Comparison of ENCODE assay signal across 12 cellular contexts in the genomic region with DNA sequence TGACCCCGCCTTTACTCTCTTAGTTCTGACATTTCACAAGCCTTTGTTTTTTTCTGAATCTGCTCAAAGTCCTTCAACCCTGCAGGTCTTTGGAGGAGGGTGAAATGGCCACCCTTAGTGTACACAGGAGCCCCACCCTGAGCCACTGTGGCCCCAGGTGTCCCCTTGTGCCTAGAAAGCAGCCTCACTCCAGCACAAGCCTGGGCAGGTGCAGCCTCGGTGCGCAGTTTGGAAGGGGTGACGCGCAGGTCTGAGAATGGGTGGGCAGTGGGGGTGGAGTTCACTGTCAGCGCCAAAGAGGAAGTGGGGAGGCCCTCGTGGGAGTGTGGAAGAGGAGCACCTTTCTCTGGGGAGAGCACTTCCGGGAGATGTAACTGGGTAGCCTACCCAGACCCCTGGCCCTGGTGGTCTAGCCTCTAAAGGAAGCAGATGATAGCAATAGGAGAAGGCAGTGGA. TPM values are rescaled to one million over a fixed set of nuclear protein-coding genes. Genes with fewer than 3 reads are reported as not detected.
DNase-seq lines count a peak whose midpoint lies in the region; ATAC-seq and TF ChIP-seq lines count a peak whose summit lies in the region.
"Had no signal": no experiment of that assay in that cellular context is flagged by ENCODE, and none has a peak within 500 bp of the region (broad histone marks: within the 10 kb centered on the region; RNA-seq: fewer than 3 reads in every experiment).

No MANE protein-coding gene starts in this region.

- H3K9me3 Mint-ChIP-seq in activated T-helper 1 cell treated with anti-CD3 and anti-CD28 coated beads, Interleukin-12 subunit alpha, Interleukin-12 subunit beta, Interleukin-2, Interleukin-4 antibody, amounts not matched to agents 30 ng/mL and 10 ng/mL and 1 ng/mL, durations not matched to agents 14 hours and 24 hours and 36 hours, result no peaks in the 10 kb centered on the region
- H3K9me3 Mint-ChIP-seq in nephron progenitor cell, result no peaks in the 10 kb centered on the region
- H3K9me3 Mint-ChIP-seq in GM23338, result peaks cover 2% of the 10 kb centered on the region; the same call in 1 of the 3 replicates

- TF ChIP-seq CTCF in GM13977 (IDR thresholded peaks at IDR 0.05; ENCODE audit: extremely low read depth, insufficient read depth, missing control alignments) (no peak), sigmoid colon (IDR thresholded peaks at IDR 0.05) (no peak), nephron progenitor cell (IDR thresholded peaks at IDR 0.05) (no peak), GM23338 (conservative IDR thresholded peaks at IDR 0.05; ENCODE audit: low read depth in 2 of 2) (no peak)

- H3K27me3 Mint-ChIP-seq in activated T-helper 1 cell treated with anti-CD3 and anti-CD28 coated beads, Interleukin-12 subunit alpha, Interleukin-12 subunit beta, Interleukin-2, Interleukin-4 antibody, amounts not matched to agents 30 ng/mL and 10 ng/mL and 1 ng/mL, durations not matched to agents 14 hours and 24 hours and 36 hours (ENCODE audit: insufficient read depth), result no peaks in the 10 kb centered on the region
- H3K27me3 Mint-ChIP-seq in nephron progenitor cell (ENCODE audit: low read depth, poor library complexity), result peaks cover 8% of the 10 kb centered on the region
- H3K27me3 Mint-ChIP-seq in GM23338 (ENCODE audit: insufficient read depth, low read depth, poor library complexity), result peaks cover 7% of the 10 kb centered on the region

- H3K27me3 ChIP-seq in sigmoid colon (no peaks in the 10 kb centered on the region), GM23338 (ENCODE audit: insufficient read depth) (no peaks in the 10 kb centered on the region)
- H3K27me3 ChIP-seq: esophagus muscularis mucosa, tibial artery had no signal

- TF ChIP-seq POLR2A in sigmoid colon (IDR thresholded peaks at IDR 0.05), result no peak

- intact Hi-C loops in activated T-helper 1 cell treated with anti-CD3 and anti-CD28 coated beads, Interleukin-12 subunit alpha, Interleukin-12 subunit beta, Interleukin-2, Interleukin-4 antibody, amounts not matched to agents 30 ng/mL and 10 ng/mL and 1 ng/mL, durations not matched to agents 14 hours and 24 hours and 36 hours (cut with micrococcal nuclease), result no loop called here
- intact Hi-C loops in sigmoid colon (cut with DNase I), result loop anchor here (5.0 kb wide), 1 partner anchor 87 kb away; no protein-coding TSS in a partner anchor

- no peaks in the 10 kb centered on the region for H3K9me3 ChIP-seq in sigmoid colon
- H3K9me3 ChIP-seq: esophagus muscularis mucosa, tibial artery had no signal

- no peaks in the 10 kb centered on the region for H3K36me3 ChIP-seq in sigmoid colon
- H3K36me3 ChIP-seq in GM23338 (ENCODE audit: insufficient read depth), result no peaks in the 10 kb centered on the region; the same call in 1 of the 2 replicates
- H3K36me3 ChIP-seq: esophagus muscularis mucosa, tibial artery had no signal

- no peaks in the 10 kb centered on the region for H3K79me2 ChIP-seq in GM23338 (replicated peaks; ENCODE audit: insufficient read depth)

- in situ Hi-C loops in GM13977 (cut with MboI; ENCODE audit: low pct_unique_long_range_greater_than_20kb, low sequenced_read_pairs, unreplicated experiment), result no loop called here

- peaks cover 6% of the 10 kb centered on the region for H3K4me1 Mint-ChIP-seq in activated T-helper 1 cell treated with anti-CD3 and anti-CD28 coated beads, Interleukin-12 subunit alpha, Interleukin-12 subunit beta, Interleukin-2, Interleukin-4 antibody, amounts not matched to agents 30 ng/mL and 10 ng/mL and 1 ng/mL, durations not matched to agents 14 hours and 24 hours and 36 hours (ENCODE audit: low read depth)
- H3K4me1 Mint-ChIP-seq in nephron progenitor cell (peaks cover 85% of the 10 kb centered on the region), GM23338 (peaks cover 53% of the 10 kb centered on the region)

- ATAC-seq in HG03432 (IDR thresholded peaks at IDR 0.05; ENCODE audit: unreplicated experiment), result peak; percentile 73
- no peak for ATAC-seq in HG03342 (IDR thresholded peaks at IDR 0.05; ENCODE audit: unreplicated experiment)
- ATAC-seq in GM23338, result no peak

- no peak for TF ChIP-seq EP300 in sigmoid colon (IDR thresholded peaks at IDR 0.05)

- H3K27ac Mint-ChIP-seq in activated T-helper 1 cell treated with anti-CD3 and anti-CD28 coated beads, Interleukin-12 subunit alpha, Interleukin-12 subunit beta, Interleukin-2, Interleukin-4 antibody, amounts not matched to agents 30 ng/mL and 10 ng/mL and 1 ng/mL, durations not matched to agents 14 hours and 24 hours and 36 hours, result peak overlapping the region; percentile 52
- H3K27ac Mint-ChIP-seq in nephron progenitor cell (no peak overlapping the region), GM23338 (no peak overlapping the region)

- peaks cover 7% of the 10 kb centered on the region; the same call in 1 of the 2 replicates for H4K20me1 ChIP-seq in GM23338 (replicated peaks; ENCODE audit: insufficient read depth)

- 16 to 35% methylated on average over 8 of the region's 8 CpGs for WGBS in sigmoid colon, 2 donors

- no peak overlapping the region for H2AFZ ChIP-seq in GM23338

- H3K27ac ChIP-seq in sigmoid colon (peak overlapping the region in 3 of 4 donors; percentile 66 to 80 (median 69)), GM23338 (ENCODE audit: low read depth) (no peak overlapping the region)
- H3K27ac ChIP-seq: esophagus muscularis mucosa, tibial artery had no signal

- no peak overlapping the region for H3K4me2 ChIP-seq in GM23338

- no peak overlapping the region for H3K4me3 ChIP-seq in sigmoid colon
- no peak overlapping the region for H3K4me3 ChIP-seq in GM23338
- H3K4me3 ChIP-seq: esophagus muscularis mucosa, tibial artery had no signal

- DNase-seq in GM13977 (ENCODE audit: low spot score) (peak; percentile 63), sigmoid colon (no peak), C1 segment of cervical spinal cord (lab: John Stamatoyannopoulos, UW) (no peak), nephron progenitor cell (no peak), GM23338 (ENCODE audit: low spot score) (no peak)
- no peak for DNase-seq in activated T-helper 1 cell treated with anti-CD3 and anti-CD28 coated beads, Interleukin-12 subunit alpha, Interleukin-12 subunit beta, Interleukin-2, Interleukin-4 antibody, amounts not matched to agents 30 ng/mL and 10 ng/mL and 1 ng/mL, durations not matched to agents 14 hours and 24 hours and 36 hours (ENCODE audit: low spot score)
- DNase-seq: activated effector memory CD4-positive, alpha-beta T cell treated with anti-CD3 and anti-CD28 coated beads, Interleukin-2, amount 50 U/mL, for 16 hours; NCI-H446; tibial artery had no signal

- H3F3A ChIP-seq in GM23338 (replicated peaks; ENCODE audit: low read depth), result no peaks in the 10 kb centered on the region

- H3K4me3 Mint-ChIP-seq in activated T-helper 1 cell treated with anti-CD3 and anti-CD28 coated beads, Interleukin-12 subunit alpha, Interleukin-12 subunit beta, Interleukin-2, Interleukin-4 antibody, amounts not matched to agents 30 ng/mL and 10 ng/mL and 1 ng/mL, durations not matched to agents 14 hours and 24 hours and 36 hours, result peak overlapping the region; percentile 15
- H3K4me3 Mint-ChIP-seq in nephron progenitor cell (no peak overlapping the region), GM23338 (no peak overlapping the region)

- no peaks in the 10 kb centered on the region for H3K36me3 Mint-ChIP-seq in activated T-helper 1 cell treated with anti-CD3 and anti-CD28 coated beads, Interleukin-12 subunit alpha, Interleukin-12 subunit beta, Interleukin-2, Interleukin-4 antibody, amounts not matched to agents 30 ng/mL and 10 ng/mL and 1 ng/mL, durations not matched to agents 14 hours and 24 hours and 36 hours (ENCODE audit: low read depth)
- H3K36me3 Mint-ChIP-seq in nephron progenitor cell (ENCODE audit: low read depth) (no peaks in the 10 kb centered on the region), GM23338 (ENCODE audit: low read depth) (no peaks in the 10 kb centered on the region)

- no peaks in the 10 kb centered on the region for H3K9me2 ChIP-seq in GM23338 (ENCODE audit: insufficient read depth)

- peaks cover 0 to 88% (median 66%) of the 10 kb centered on the region in 4 donors for H3K4me1 ChIP-seq in sigmoid colon
- peaks cover 4% of the 10 kb centered on the region; the same call in 1 of the 2 replicates for H3K4me1 ChIP-seq in GM23338 (ENCODE audit: insufficient read depth)

TF ChIP-seq in GM23338, 12 proteins besides CTCF, POLR2A, EP300 and RAD21 (continues in another document):
- TF ChIP-seq CREB1 (CRISPR knock-in tag; IDR thresholded peaks at IDR 0.05; ENCODE audit: low read depth) (no peak), NANOG (IDR thresholded peaks at IDR 0.05; ENCODE audit: borderline replicate concordance) (no peak), EZH2 (IDR thresholded peaks at IDR 0.05; ENCODE audit: low read depth, unreplicated experiment) (no peak)
- TF ChIP-seq, protein P1, sequence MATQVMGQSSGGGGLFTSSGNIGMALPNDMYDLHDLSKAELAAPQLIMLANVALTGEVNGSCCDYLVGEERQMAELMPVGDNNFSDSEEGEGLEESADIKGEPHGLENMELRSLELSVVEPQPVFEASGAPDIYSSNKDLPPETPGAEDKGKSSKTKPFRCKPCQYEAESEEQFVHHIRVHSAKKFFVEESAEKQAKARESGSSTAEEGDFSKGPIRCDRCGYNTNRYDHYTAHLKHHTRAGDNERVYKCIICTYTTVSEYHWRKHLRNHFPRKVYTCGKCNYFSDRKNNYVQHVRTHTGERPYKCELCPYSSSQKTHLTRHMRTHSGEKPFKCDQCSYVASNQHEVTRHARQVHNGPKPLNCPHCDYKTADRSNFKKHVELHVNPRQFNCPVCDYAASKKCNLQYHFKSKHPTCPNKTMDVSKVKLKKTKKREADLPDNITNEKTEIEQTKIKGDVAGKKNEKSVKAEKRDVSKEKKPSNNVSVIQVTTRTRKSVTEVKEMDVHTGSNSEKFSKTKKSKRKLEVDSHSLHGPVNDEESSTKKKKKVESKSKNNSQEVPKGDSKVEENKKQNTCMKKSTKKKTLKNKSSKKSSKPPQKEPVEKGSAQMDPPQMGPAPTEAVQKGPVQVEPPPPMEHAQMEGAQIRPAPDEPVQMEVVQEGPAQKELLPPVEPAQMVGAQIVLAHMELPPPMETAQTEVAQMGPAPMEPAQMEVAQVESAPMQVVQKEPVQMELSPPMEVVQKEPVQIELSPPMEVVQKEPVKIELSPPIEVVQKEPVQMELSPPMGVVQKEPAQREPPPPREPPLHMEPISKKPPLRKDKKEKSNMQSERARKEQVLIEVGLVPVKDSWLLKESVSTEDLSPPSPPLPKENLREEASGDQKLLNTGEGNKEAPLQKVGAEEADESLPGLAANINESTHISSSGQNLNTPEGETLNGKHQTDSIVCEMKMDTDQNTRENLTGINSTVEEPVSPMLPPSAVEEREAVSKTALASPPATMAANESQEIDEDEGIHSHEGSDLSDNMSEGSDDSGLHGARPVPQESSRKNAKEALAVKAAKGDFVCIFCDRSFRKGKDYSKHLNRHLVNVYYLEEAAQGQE (IDR thresholded peaks at IDR 0.05; ENCODE audit: unreplicated experiment), result no peak

RNA-seq across cellular contexts. Expression of a gene that starts 17.1 kb away (rescaled TPM):
- 0.05 TPM in 1 of 2 replicates, not detected in the other for total RNA-seq in activated T-helper 1 cell treated with anti-CD3 and anti-CD28 coated beads, Interleukin-12 subunit alpha, Interleukin-12 subunit beta, Interleukin-2, Interleukin-4 antibody, amounts not matched to agents 30 ng/mL and 10 ng/mL and 1 ng/mL, durations not matched to agents 14 hours and 24 hours and 36 hours
- total RNA-seq in sigmoid colon, result 10 to 100 TPM; 20.1 to 50.7 (median 39.9) TPM
- polyA plus RNA-seq in sigmoid colon (10 to 100 TPM; 25.8 to 52.4 (median 34.7) TPM), GM23338 (2016; fragmentation: Nextera tagmentation; extraction: Ambion mirVana) (8.9 and 11.4 TPM in 2 replicates)
- 35.1 and 42.8 TPM in 2 replicates for total RNA-seq in GM23338 (2014; rRNA removed; shearing (Covaris generic))

Comparison
In these comparisons a context has a peak if more than half of its experiments do, and no peak if none do; other contexts are left out.
1. RNA of a gene that starts 17.1 kb away (total RNA-seq): 20.1 to 50.7 TPM in sigmoid colon and 35.1 to 42.8 TPM in GM23338; 0.05 TPM in activated T-helper 1 cell treated with anti-CD3 and anti-CD28 coated beads, Interleukin-12 subunit alpha, Interleukin-12 subunit beta, Interleukin-2, Interleukin-4 antibody, amounts not matched to agents 30 ng/mL and 10 ng/mL and 1 ng/mL, durations not matched to agents 14 hours and 24 hours and 36 hours; every median in the first group is over 10 times any median in the second.